8 cellular contexts compared by ENCODE assay signal in genomic region chr11:67055812-67056211, GRCh38. TPM values are rescaled to one million over a fixed set of nuclear protein-coding genes. Genes with fewer than 3 reads are reported as not detected.
DNase-seq lines count a peak whose midpoint lies in the region; ATAC-seq and TF ChIP-seq lines count a peak whose summit lies in the region.

No MANE protein-coding gene starts in this region.

- no CpG with 5 or more reads among the region's 17 CpGs for WGBS in mesendoderm (ENCODE audit: extremely low coverage, insufficient coverage, low lambda C conversion rate)

- H3K4me2 ChIP-seq in mesendoderm (ENCODE audit: low read length), result no peak overlapping the region

- no peaks in the 10 kb centered on the region for H3K79me1 ChIP-seq in mesendoderm (ENCODE audit: low read length)

- no peak overlapping the region for H2BK120ac ChIP-seq in mesendoderm (ENCODE audit: low read depth, low read length)

- H3K79me2 ChIP-seq in mesendoderm (ENCODE audit: control insufficient read depth, insufficient read depth, low read length), result no peaks in the 10 kb centered on the region

- no peak for DNase-seq in stimulated activated naive CD8-positive, alpha-beta T cell treated with anti-CD3 and anti-CD28 coated beads, Interleukin-15, Interleukin-2, amounts not matched to agents 100 U/mL and 50 U/mL, for 24 hours
- peak; percentile 65 to 73 for DNase-seq in T47D (ENCODE audit: low read depth in 1 of 2, low spot score in 1 of 2)
- DNase-seq in mesendoderm, result no peak
- DNase-seq in CD14-positive monocyte (ENCODE audit: low spot score), result no peak
- DNase-seq in T-helper 1 cell, result no peak
- DNase-seq in GM13976 (ENCODE audit: low spot score), result no peak

- ATAC-seq in stimulated activated naive CD8-positive, alpha-beta T cell treated with anti-CD3 and anti-CD28 coated beads, Interleukin-15, Interleukin-2, amounts not matched to agents 100 U/mL and 50 U/mL, for 24 hours, result no peak
- no peak for ATAC-seq in GM19023 (IDR thresholded peaks at IDR 0.05; ENCODE audit: unreplicated experiment)

- no peaks in the 10 kb centered on the region for H3K36me3 Mint-ChIP-seq in stimulated activated naive CD8-positive, alpha-beta T cell treated with anti-CD3 and anti-CD28 coated beads, Interleukin-15, Interleukin-2, amounts not matched to agents 100 ng/mL and 50 ng/mL, for 24 hours (ENCODE audit: low read depth)
- no peaks in the 10 kb centered on the region for H3K36me3 Mint-ChIP-seq in CD14-positive monocyte

- H3K4me1 Mint-ChIP-seq in stimulated activated naive CD8-positive, alpha-beta T cell treated with anti-CD3 and anti-CD28 coated beads, Interleukin-15, Interleukin-2, amounts not matched to agents 100 ng/mL and 50 ng/mL, for 24 hours (ENCODE audit: low read depth), result peaks cover 16% of the 10 kb centered on the region
- H3K4me1 Mint-ChIP-seq in CD14-positive monocyte, result peaks cover 7% of the 10 kb centered on the region

- intact Hi-C loops in CD14-positive monocyte (cut with micrococcal nuclease), result no loop called here

- H2BK5ac ChIP-seq in mesendoderm (ENCODE audit: low read length), result no peak overlapping the region

- no peaks in the 10 kb centered on the region for H3K9me3 Mint-ChIP-seq in stimulated activated naive CD8-positive, alpha-beta T cell treated with anti-CD3 and anti-CD28 coated beads, Interleukin-15, Interleukin-2, amounts not matched to agents 100 ng/mL and 50 ng/mL, for 24 hours
- H3K9me3 Mint-ChIP-seq in CD14-positive monocyte, result peaks cover 0 to 7% (median 0%) of the 10 kb centered on the region in 7 donors

- no peak overlapping the region for H4K8ac ChIP-seq in mesendoderm (ENCODE audit: low read depth, low read length)

- peak overlapping the region; percentile 7 for H3K18ac ChIP-seq in mesendoderm (ENCODE audit: low read length)

- H3K27me3 ChIP-seq in mesendoderm (ENCODE audit: insufficient read depth, low read length, poor library complexity), result no peaks in the 10 kb centered on the region

- H3K4ac ChIP-seq in mesendoderm (ENCODE audit: low read depth, low read length), result no peak overlapping the region

- H2AK5ac ChIP-seq in mesendoderm (ENCODE audit: low read length), result no peak overlapping the region

- no peaks in the 10 kb centered on the region for H3K36me3 ChIP-seq in mesendoderm (ENCODE audit: control insufficient read depth, insufficient read depth, low read length)

- in situ Hi-C loops in T47D (cut with HindIII; ENCODE audit: low pct_unique_long_range_greater_than_20kb, low sequenced_read_pairs) (no loop called here), GM13976 (cut with MboI; ENCODE audit: low sequenced_read_pairs, unreplicated experiment) (no loop called here)

- H4K5ac ChIP-seq in mesendoderm (ENCODE audit: low read length), result no peak overlapping the region

- no peak overlapping the region for H3K23ac ChIP-seq in mesendoderm (ENCODE audit: low read length)

- H3K9ac ChIP-seq in mesendoderm (ENCODE audit: low read length), result no peak overlapping the region

- no peak overlapping the region for H3K56ac ChIP-seq in mesendoderm (ENCODE audit: low read length)

- H3K4me3 Mint-ChIP-seq in stimulated activated naive CD8-positive, alpha-beta T cell treated with anti-CD3 and anti-CD28 coated beads, Interleukin-15, Interleukin-2, amounts not matched to agents 100 ng/mL and 50 ng/mL, for 24 hours, result peak overlapping the region; percentile 61
- peak overlapping the region in 1 of 2 donors; percentile 86 for H3K4me3 Mint-ChIP-seq in CD14-positive monocyte

- no peak overlapping the region for H2BK15ac ChIP-seq in mesendoderm (replicated peaks; ENCODE audit: low read depth)

- no peak overlapping the region for H3K27ac Mint-ChIP-seq in stimulated activated naive CD8-positive, alpha-beta T cell treated with anti-CD3 and anti-CD28 coated beads, Interleukin-15, Interleukin-2, amounts not matched to agents 100 ng/mL and 50 ng/mL, for 24 hours
- H3K27ac Mint-ChIP-seq in CD14-positive monocyte, result peak overlapping the region in 2 of 7 donors; percentile 57 to 81

- TF ChIP-seq CTCF in CD14-positive monocyte (IDR thresholded peaks at IDR 0.05) (no peak), GM13976 (IDR thresholded peaks at IDR 0.05; ENCODE audit: borderline replicate concordance, control extremely low read depth, extremely low read depth, insufficient read depth, missing control alignments) (no peak)

- peaks cover 4% of the 10 kb centered on the region for H3K4me1 ChIP-seq in mesendoderm (ENCODE audit: control insufficient read depth, low read depth, low read length)

- peaks cover 14% of the 10 kb centered on the region for H3K27me3 Mint-ChIP-seq in stimulated activated naive CD8-positive, alpha-beta T cell treated with anti-CD3 and anti-CD28 coated beads, Interleukin-15, Interleukin-2, amounts not matched to agents 100 ng/mL and 50 ng/mL, for 24 hours
- H3K27me3 Mint-ChIP-seq in CD14-positive monocyte (ENCODE audit: low read depth in 3 of 3), result peaks cover 35 to 57% (median 42%) of the 10 kb centered on the region in 3 donors

- no peak overlapping the region for H3K27ac ChIP-seq in mesendoderm (ENCODE audit: low read depth, low read length)

- no peak overlapping the region for H3K4me3 ChIP-seq in mesendoderm (ENCODE audit: low read length)

RNA-seq across cellular contexts. Expression of gene RHOD, which starts 0.8 kb away (rescaled TPM):
- 7.9 TPM for polyA plus RNA-seq in mesendoderm (2013, experiment 1 of 2)
- polyA plus RNA-seq in mesendoderm (2013, experiment 2 of 2), result 8.5 TPM
- not detected for polyA plus RNA-seq in CD14-positive monocyte

RNA-seq across cellular contexts. Expression of gene SYT12, which starts 32.9 kb away (rescaled TPM):
- 0.37 TPM for polyA plus RNA-seq in mesendoderm (2013, experiment 1 of 2)
- 0.34 TPM for polyA plus RNA-seq in mesendoderm (2013, experiment 2 of 2)
- not detected for polyA plus RNA-seq in CD14-positive monocyte

Comparison
In these comparisons a context has a peak if more than half of its experiments do, and no peak if none do; other contexts are left out.
1. DNase-seq: peak in T47D (2 of 2); none in stimulated activated naive CD8-positive, alpha-beta T cell treated with anti-CD3 and anti-CD28 coated beads, Interleukin-15, Interleukin-2, amounts not matched to agents 100 U/mL and 50 U/mL, for 24 hours (single experiment), mesendoderm (single experiment), CD14-positive monocyte (single experiment), T-helper 1 cell (0 of 5) and GM13976 (single experiment).